In genomic region chr6:18101271-18101670, GRCh38 we compare ENCODE assay signal across 25 cellular contexts. TPM values are rescaled to one million over a fixed set of nuclear protein-coding genes. Genes with fewer than 3 reads are reported as not detected.
DNase-seq lines count a peak whose midpoint lies in the region; ATAC-seq and TF ChIP-seq lines count a peak whose summit lies in the region.
"Had no signal": no experiment of that assay in that cellular context is flagged by ENCODE, and none has a peak within 500 bp of the region (broad histone marks: within the 10 kb centered on the region; RNA-seq: fewer than 3 reads in every experiment).

No MANE protein-coding gene starts in this region.

- H3K36me3 Mint-ChIP-seq in HFFc6 (ENCODE audit: low read depth), result peaks cover 5% of the 10 kb centered on the region; the same call in 1 of the 2 replicates

- H3K4me3 Mint-ChIP-seq in HFFc6, result no peak overlapping the region
- H3K4me3 Mint-ChIP-seq: CD4-positive, alpha-beta T cell; effector memory CD8-positive, alpha-beta T cell; T-helper 1 cell treated with Interleukin-12 subunit alpha and Interleukin-12 subunit beta and Interleukin-4 antibody, amounts not matched to agents 30 μg/mL and 1 μg/mL, for 36 hours had no signal

- no peak overlapping the region for H3K27ac Mint-ChIP-seq in HFFc6
- H3K27ac Mint-ChIP-seq: CD4-positive, alpha-beta T cell; T-helper 1 cell treated with Interleukin-12 subunit alpha and Interleukin-12 subunit beta and Interleukin-4 antibody, amounts not matched to agents 30 μg/mL and 1 μg/mL, for 36 hours had no signal

- no peak for ATAC-seq in GM18519 (IDR thresholded peaks at IDR 0.05; ENCODE audit: low FRiP score, unreplicated experiment)
- ATAC-seq: A549; effector memory CD8-positive, alpha-beta T cell; lower lobe of right lung; pancreas; stimulated activated naive CD8-positive, alpha-beta T cell treated with anti-CD3 and anti-CD28 coated beads, Interleukin-15, Interleukin-2, amounts not matched to agents 100 U/mL and 50 U/mL, for 24 hours; upper lobe of right lung had no signal

- TF ChIP-seq CTCF in HFFc6 (IDR thresholded peaks at IDR 0.05) (no peak), brain microvascular endothelial cell (IDR thresholded peaks at IDR 0.05; ENCODE audit: low read depth, low read length, missing control alignments) (no peak)

- H3K4me3 ChIP-seq in brain microvascular endothelial cell (ENCODE audit: low read depth, low read length), result no peak overlapping the region
- H3K4me3 ChIP-seq: A549, lower lobe of right lung, pancreas, sigmoid colon, upper lobe of right lung had no signal

- in situ Hi-C loops in brain microvascular endothelial cell (cut with HindIII; ENCODE audit: low pct_ligation_motif_present, low sequenced_read_pairs), result no loop called here

- peaks cover 8% of the 10 kb centered on the region for H3K9me3 Mint-ChIP-seq in HFFc6
- H3K9me3 Mint-ChIP-seq: CD4-positive, alpha-beta T cell had no signal

- peaks cover 17% of the 10 kb centered on the region for H3K4me1 Mint-ChIP-seq in HFFc6 (ENCODE audit: low read depth)

- H3K27me3 ChIP-seq in brain microvascular endothelial cell (replicated peaks), result no peaks in the 10 kb centered on the region
- H3K27me3 ChIP-seq: pancreas, sigmoid colon, upper lobe of right lung had no signal

- H3K27ac ChIP-seq in brain microvascular endothelial cell, result no peak overlapping the region
- no peak overlapping the region for H3K27ac ChIP-seq in caudate nucleus (ENCODE audit: low read depth, low read length)
- H3K27ac ChIP-seq: A549, lower lobe of right lung, pancreas, sigmoid colon, upper lobe of right lung had no signal

- H3K36me3 ChIP-seq in brain microvascular endothelial cell (replicated peaks), result no peaks in the 10 kb centered on the region
- H3K36me3 ChIP-seq: lower lobe of right lung, pancreas, sigmoid colon, upper lobe of right lung had no signal

- H3K27me3 Mint-ChIP-seq in HFFc6 (ENCODE audit: insufficient read depth), result peaks cover 4% of the 10 kb centered on the region

- DNase-seq in A172 (ENCODE audit: low spot score) (peak; percentile 27), HFFc6 (peak; percentile 45), brain microvascular endothelial cell (peak; percentile 37), iris pigment epithelial cell (ENCODE audit: low read depth) (peak; percentile 42), caudate nucleus (lab: John Stamatoyannopoulos, UW) (no peak), SIG-M5 (lab: John Stamatoyannopoulos, UW) (no peak), LoVo (ENCODE audit: low spot score) (no peak)
- DNase-seq: activated CD4-positive, alpha-beta T cell treated with anti-CD3 and anti-CD28 coated beads, Interleukin-2, amount 50 U/mL, for 1 hour; activated CD8-positive, alpha-beta memory T cell treated with anti-CD3 and anti-CD28 coated beads, Interleukin-2, amount 50 U/mL, for 48 hours; activated gamma-delta T cell treated with Interleukin-2 at 50 U/mL for 16 hours; CD4-positive, alpha-beta T cell; DMS153; effector memory CD8-positive, alpha-beta T cell; Kasumi-1; lower lobe of right lung; NCI-H1417; NCI-H2171; NCI-H748 treated with DMSO at 0.1 percent for 48 hours; pancreas; sigmoid colon; stimulated activated naive CD8-positive, alpha-beta T cell treated with anti-CD3 and anti-CD28 coated beads, Interleukin-15, Interleukin-2, amounts not matched to agents 100 U/mL and 50 U/mL, for 24 hours; upper lobe of right lung had no signal

RNA-seq across cellular contexts. Expression of gene NHLRC1, which starts 21.2 kb away (rescaled TPM):
- not detected in 2 replicates for total RNA-seq in A172 (2014; rRNA removed; shearing (Covaris generic))
- 1 to 10 TPM; 1.2 to 1.9 (median 1.4) TPM for total RNA-seq in HFFc6 (2021; fragmentation: NEBNext Ultra II Directional; extraction: Animal tissue kit (Norgen Biotek cat#: 25700))

RNA-seq across cellular contexts. Expression of gene TPMT, which starts 53.6 kb away (rescaled TPM):
- 15.4 and 17.9 TPM in 2 replicates for total RNA-seq in A172 (2014; rRNA removed; shearing (Covaris generic))
- total RNA-seq in HFFc6 (2021; fragmentation: NEBNext Ultra II Directional; extraction: Animal tissue kit (Norgen Biotek cat#: 25700)), result 10 to 100 TPM; 15.5 to 23.1 (median 21.2) TPM

RNA-seq across cellular contexts. Expression of gene KDM1B, which starts 54.0 kb away (rescaled TPM):
- total RNA-seq in A172 (2014; rRNA removed; shearing (Covaris generic)), result 9.3 and 11.2 TPM in 2 replicates
- 10 to 100 TPM; 17.4 to 20.9 (median 19.1) TPM for total RNA-seq in HFFc6 (2021; fragmentation: NEBNext Ultra II Directional; extraction: Animal tissue kit (Norgen Biotek cat#: 25700))

Comparison
In these comparisons a context has a peak if more than half of its experiments do, and no peak if none do; other contexts are left out.
1. DNase-seq: peak in A172 (single experiment), HFFc6 (single experiment), brain microvascular endothelial cell (single experiment) and iris pigment epithelial cell (single experiment); none in caudate nucleus (0 of 61), SIG-M5 (single experiment) and LoVo (single experiment).